Comparison of ENCODE assay signal across 9 cellular contexts in the genomic region with DNA sequence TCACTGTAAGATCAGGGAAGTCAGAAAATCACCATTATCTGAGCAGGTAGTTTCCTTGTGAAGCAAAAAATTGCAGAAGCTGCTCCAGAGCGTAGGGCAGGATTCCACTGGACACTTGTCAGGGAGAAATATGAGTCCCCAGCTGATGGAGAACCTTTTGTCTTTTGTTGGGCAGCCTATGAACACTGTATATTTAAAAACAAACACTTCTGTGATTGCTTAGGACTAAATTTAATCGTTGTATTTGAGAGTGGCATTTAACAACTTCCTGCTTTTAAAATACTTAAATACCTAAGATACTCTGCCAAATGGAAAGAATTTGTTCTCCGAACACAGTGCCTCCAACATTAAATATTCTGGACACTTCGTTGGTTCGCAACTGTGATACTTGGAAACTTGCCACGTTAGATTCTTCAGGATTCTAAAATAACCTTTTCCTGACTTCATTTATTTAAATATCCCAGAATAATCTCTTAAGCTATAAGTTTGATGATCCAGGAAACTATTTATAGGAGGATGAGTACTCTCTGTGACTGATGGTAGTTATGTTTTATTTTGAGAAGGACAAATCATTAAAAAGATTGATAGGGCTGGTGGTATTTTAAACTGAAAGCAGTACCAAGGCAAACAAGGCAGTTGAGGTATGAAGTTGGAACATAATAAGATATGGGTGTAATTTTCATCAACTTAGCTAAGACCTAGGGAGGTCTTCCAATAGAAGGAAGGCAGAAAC. TPM values are rescaled to one million over a fixed set of nuclear protein-coding genes. Genes with fewer than 3 reads are reported as not detected.
DNase-seq lines count a peak whose midpoint lies in the region; ATAC-seq, FAIRE-seq and TF ChIP-seq lines count a peak whose summit lies in the region.
"Had no signal": no experiment of that assay in that cellular context is flagged by ENCODE, and none has a peak within 500 bp of the region (broad histone marks: within the 10 kb centered on the region; RNA-seq: fewer than 3 reads in every experiment).

No MANE protein-coding gene starts in this region.

- H3K36me3 ChIP-seq in CD4-positive, alpha-beta memory T cell (ENCODE audit: insufficient read depth, low read length): no peaks in the 10 kb centered on the region
- H3K36me3 ChIP-seq in MG63 (peaks cover 15% of the 10 kb centered on the region), pancreas (no peaks in the 10 kb centered on the region)

- no peak for FAIRE-seq in pancreas (lab: Jason Lieb, UNC)

- no peak overlapping the region for H3K27ac ChIP-seq in CD4-positive, alpha-beta memory T cell (ENCODE audit: low read depth, low read length)
- no peak overlapping the region for H3K27ac ChIP-seq in pancreas

- ATAC-seq in HG02623 (IDR thresholded peaks at IDR 0.05; ENCODE audit: unreplicated experiment) (no peak), pancreas (no peak), HG03045 (IDR thresholded peaks at IDR 0.05; ENCODE audit: unreplicated experiment) (no peak)

- POLR2A ChIA-PET in CD4-positive, alpha-beta memory T cell (lab: Charles Lee; ENCODE audit: partially characterized antibody): interaction anchor here (4.3 kb wide), 1 partner anchor 23 kb away, joined by 36 read pairs; the partner anchor contains the start of gene ZCCHC10
- POLR2A ChIA-PET in activated CD4-positive, alpha-beta memory T cell treated with anti-CD3 and anti-CD28 coated beads for 36 hours (lab: Charles Lee): no interaction called here

- TF ChIP-seq CTCF in chondrocyte (IDR thresholded peaks at IDR 0.05) (no peak), pancreas (IDR thresholded peaks at IDR 0.05) (no peak)

- H3K4me3 ChIP-seq in CD4-positive, alpha-beta memory T cell (ENCODE audit: low read length in 2 of 2): no peak overlapping the region
- H3K4me3 ChIP-seq in MG63: 0 out of 2 replicates have a peak overlapping the region, but pooled peaks have one; percentile 1
- no peak overlapping the region for H3K4me3 ChIP-seq in pancreas

- no peak for DNase-seq in CD4-positive, alpha-beta memory T cell
- DNase-seq in MG63: no peak
- DNase-seq in chondrocyte (ENCODE audit: low spot score): no peak
- DNase-seq in myocyte (ENCODE audit: low read depth): peak; percentile 70
- DNase-seq in pancreas: no peak
- DNase-seq in activated CD4-positive, alpha-beta memory T cell treated with anti-CD3 and anti-CD28 coated beads for 36 hours: no peak
- DNase-seq: NCI-H1105 treated with DMSO at 0.1 percent for 48 hours had no signal

- intact Hi-C loops in CD4-positive, alpha-beta memory T cell (cut with micrococcal nuclease): no loop called here
- intact Hi-C loops in pancreas (cut with DNase I): no loop called here
- intact Hi-C loops in activated CD4-positive, alpha-beta memory T cell treated with anti-CD3 and anti-CD28 coated beads for 36 hours (cut with micrococcal nuclease): no loop called here

- peaks cover 30% of the 10 kb centered on the region for H3K4me1 ChIP-seq in CD4-positive, alpha-beta memory T cell (ENCODE audit: insufficient read depth, low read length)
- peaks cover 9 to 20% (median 10%) of the 10 kb centered on the region in 3 donors for H3K4me1 ChIP-seq in pancreas

- CTCF ChIA-PET in CD4-positive, alpha-beta memory T cell (lab: Charles Lee; ENCODE audit: partially characterized antibody): interaction anchor here (0.6 kb wide), 1 partner anchor 13 kb away, joined by 3 read pairs; no protein-coding TSS in a partner anchor
- CTCF ChIA-PET in activated CD4-positive, alpha-beta memory T cell treated with anti-CD3 and anti-CD28 coated beads for 36 hours (lab: Charles Lee): no interaction called here

- no peaks in the 10 kb centered on the region for H3K9me3 ChIP-seq in CD4-positive, alpha-beta memory T cell (ENCODE audit: control insufficient read depth in 1 of 2, low read length in 2 of 2)
- H3K9me3 ChIP-seq in MG63 (peaks cover 2% of the 10 kb centered on the region; the same call in 1 of the 2 replicates), pancreas (no peaks in the 10 kb centered on the region)

- no peaks in the 10 kb centered on the region for H3K27me3 ChIP-seq in CD4-positive, alpha-beta memory T cell (ENCODE audit: insufficient read depth, low read length)
- H3K27me3 ChIP-seq in MG63 (no peaks in the 10 kb centered on the region), pancreas (no peaks in the 10 kb centered on the region)

- peak overlapping the region in 2 of 8 donors; percentile 27 to 52 for H3K4me3 Mint-ChIP-seq in CD4-positive, alpha-beta memory T cell
- H3K4me3 Mint-ChIP-seq in chondrocyte (ENCODE audit: unreplicated experiment): peak overlapping the region; percentile 3
- H3K4me3 Mint-ChIP-seq in activated CD4-positive, alpha-beta memory T cell treated with anti-CD3 and anti-CD28 coated beads for 36 hours: no peak overlapping the region

- peaks cover 0 to 18% of the 10 kb centered on the region in 2 donors for H3K36me3 Mint-ChIP-seq in CD4-positive, alpha-beta memory T cell
- no peaks in the 10 kb centered on the region for H3K36me3 Mint-ChIP-seq in chondrocyte (ENCODE audit: low read depth)
- peaks cover 14% of the 10 kb centered on the region for H3K36me3 Mint-ChIP-seq in activated CD4-positive, alpha-beta memory T cell treated with anti-CD3 and anti-CD28 coated beads for 36 hours

- no peaks in the 10 kb centered on the region for H3K9me3 Mint-ChIP-seq in CD4-positive, alpha-beta memory T cell
- H3K9me3 Mint-ChIP-seq in chondrocyte (ENCODE audit: low read depth): no peaks in the 10 kb centered on the region
- no peaks in the 10 kb centered on the region for H3K9me3 Mint-ChIP-seq in activated CD4-positive, alpha-beta memory T cell treated with anti-CD3 and anti-CD28 coated beads for 36 hours

- H3K27ac Mint-ChIP-seq in CD4-positive, alpha-beta memory T cell: peak overlapping the region; percentile 19 to 92 (median 76)
- peak overlapping the region; percentile 88 for H3K27ac Mint-ChIP-seq in chondrocyte (ENCODE audit: unreplicated experiment)
- no peak overlapping the region for H3K27ac Mint-ChIP-seq in activated CD4-positive, alpha-beta memory T cell treated with anti-CD3 and anti-CD28 coated beads for 36 hours

- no peaks in the 10 kb centered on the region for H3K27me3 Mint-ChIP-seq in CD4-positive, alpha-beta memory T cell
- no peaks in the 10 kb centered on the region for H3K27me3 Mint-ChIP-seq in chondrocyte (ENCODE audit: low read depth)
- no peaks in the 10 kb centered on the region for H3K27me3 Mint-ChIP-seq in activated CD4-positive, alpha-beta memory T cell treated with anti-CD3 and anti-CD28 coated beads for 36 hours

- peaks cover 16 to 41% (median 30%) of the 10 kb centered on the region in 4 donors for H3K4me1 Mint-ChIP-seq in CD4-positive, alpha-beta memory T cell
- H3K4me1 Mint-ChIP-seq in chondrocyte (ENCODE audit: low read depth): peaks cover 59% of the 10 kb centered on the region
- peaks cover 21% of the 10 kb centered on the region for H3K4me1 Mint-ChIP-seq in activated CD4-positive, alpha-beta memory T cell treated with anti-CD3 and anti-CD28 coated beads for 36 hours (ENCODE audit: low read depth)

- 55 to 60% methylated on average over 6 of the region's 6 CpGs for WGBS in pancreas, 2 donors

RNA-seq across cellular contexts. Expression of gene HSPA4, which starts 2.7 kb away (rescaled TPM):
- total RNA-seq in CD4-positive, alpha-beta memory T cell: 10 to 100 TPM; 55.9 to 58.1 TPM
- polyA plus RNA-seq in CD4-positive, alpha-beta memory T cell: 10 to 100 TPM; 32.2 to 45.1 TPM
- 300 and 358 TPM in 2 replicates for total RNA-seq in MG63 (2014; rRNA removed; shearing (Covaris generic); ENCODE audit: low replicate concordance)
- 112 to 117 TPM (median 112 TPM) in 3 replicates for total RNA-seq in chondrocyte
- total RNA-seq in myocyte: 145 TPM in 2 replicates
- polyA plus RNA-seq in myocyte (2012): 69.9 TPM
- total RNA-seq in pancreas: 10 to 100 TPM; 21.3 to 44.0 (median 32.4) TPM
- 10 to 100 TPM; 29.9 to 33.5 TPM for polyA plus RNA-seq in pancreas
- 100 to 1,000 TPM; 221 to 236 TPM for total RNA-seq in activated CD4-positive, alpha-beta memory T cell treated with anti-CD3 and anti-CD28 coated beads for 36 hours

RNA-seq across cellular contexts. Expression of gene ZCCHC10, which starts 22.8 kb away (rescaled TPM):
- 10 to 100 TPM; 20.1 to 20.6 TPM for total RNA-seq in CD4-positive, alpha-beta memory T cell
- 10 to 100 TPM; 46.8 to 50.2 TPM for polyA plus RNA-seq in CD4-positive, alpha-beta memory T cell
- 20.5 and 32.5 TPM in 2 replicates for total RNA-seq in MG63 (2014; rRNA removed; shearing (Covaris generic); ENCODE audit: low replicate concordance)
- total RNA-seq in chondrocyte: 19.8 to 21.9 TPM (median 19.9 TPM) in 3 replicates
- 18.6 and 21.7 TPM in 2 replicates for total RNA-seq in myocyte
- 15.5 TPM for polyA plus RNA-seq in myocyte (2012)
- total RNA-seq in pancreas: 10 to 100 TPM in 2 of 6 donors, 1 to 10 TPM in 4; 4.8 to 12.5 (median 7.5) TPM
- polyA plus RNA-seq in pancreas: 10 to 100 TPM; 12.6 to 13.3 TPM
- total RNA-seq in activated CD4-positive, alpha-beta memory T cell treated with anti-CD3 and anti-CD28 coated beads for 36 hours: 10 to 100 TPM; 22.6 to 25.5 TPM
